Comparison of ENCODE assay signal across 24 cellular contexts in the genomic region with DNA sequence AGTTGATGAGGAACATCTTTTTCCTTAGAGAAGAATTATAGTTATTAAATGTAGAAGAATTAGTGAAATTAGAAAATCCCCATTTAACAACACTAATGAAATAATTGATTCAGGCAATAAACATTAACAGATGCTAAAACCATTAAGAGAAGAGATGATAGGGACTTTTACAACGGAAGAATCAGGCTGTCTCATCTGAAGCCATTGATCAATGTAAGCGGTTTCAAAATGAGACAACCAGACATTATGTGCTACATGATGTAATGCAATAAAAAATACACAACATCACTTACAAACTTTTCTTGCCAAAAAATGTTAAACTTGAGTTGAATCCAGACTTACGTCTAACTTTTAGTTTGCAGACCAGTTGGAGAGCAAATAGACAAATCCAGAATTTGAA.
"Had no signal": no experiment of that assay in that cellular context is flagged by ENCODE, and none has a peak within 500 bp of the region (broad histone marks: within the 10 kb centered on the region; RNA-seq: fewer than 3 reads in every experiment).

No MANE protein-coding gene starts in this region.

- H3K79me2 ChIP-seq: hepatocyte, parathyroid adenoma had no signal

- H3K9me3 Mint-ChIP-seq: neural progenitor cell; stimulated activated memory B cell treated with anti-CD40 and anti-IgM and Interleukin-4, amounts not matched to agents 10 μg/mL and 1 μg/mL and 100 μg/mL, for 72 hours; type B pancreatic cell had no signal

- ATAC-seq: left lobe of liver; lower lobe of right lung; naive thymus-derived CD8-positive, alpha-beta T cell; psoas muscle; right lobe of liver; stimulated activated memory B cell treated with anti-CD40 and anti-IgM and Interleukin-4, amounts not matched to agents 10 μg/mL and 1 μg/mL and 100 μg/mL, for 72 hours; stimulated activated naive CD8-positive, alpha-beta T cell treated with anti-CD3 and anti-CD28 coated beads, Interleukin-15, amount 100 ng/mL, for 72 hours had no signal

- H3K4me3 ChIP-seq: hepatocyte, lower lobe of right lung, neural progenitor cell, psoas muscle, right lobe of liver, spleen, tibial nerve, uterus had no signal

- H3K4me2 ChIP-seq: hepatocyte, neural progenitor cell had no signal

- DNase-seq: islet precursor cell; lower lobe of right lung; mammary epithelial cell; mesenchymal stem cell; naive thymus-derived CD8-positive, alpha-beta T cell; nephron progenitor cell; occipital lobe; psoas muscle; right lobe of liver; small intestine; spleen; stimulated activated CD4-positive, alpha-beta T cell treated with anti-CD3 and anti-CD28 coated beads, Interleukin-4, amount 100 ng/mL, for 24 hours; stimulated activated naive CD4-positive, alpha-beta T cell treated with Interleukin-2 at 50 U/mL for 16 hours; stimulated activated naive CD8-positive, alpha-beta T cell treated with anti-CD3 and anti-CD28 coated beads, Interleukin-15, amount 100 ng/mL, for 72 hours; substantia nigra; uterus had no signal

- H3K9ac ChIP-seq: neural progenitor cell, parathyroid adenoma had no signal

- H3K27ac Mint-ChIP-seq: naive thymus-derived CD8-positive, alpha-beta T cell; nephron progenitor cell; neural progenitor cell; stimulated activated memory B cell treated with anti-CD40 and anti-IgM and Interleukin-4, amounts not matched to agents 10 μg/mL and 1 μg/mL and 100 μg/mL, for 72 hours; stimulated activated naive CD8-positive, alpha-beta T cell treated with anti-CD3 and anti-CD28 coated beads, Interleukin-15, amount 100 ng/mL, for 72 hours; type B pancreatic cell had no signal

- H3K9me3 ChIP-seq: lower lobe of right lung, neutrophil, psoas muscle, right lobe of liver, spleen, tibial nerve, uterus had no signal

- H3K36me3 ChIP-seq: lower lobe of right lung, neural progenitor cell, neutrophil, right lobe of liver, spleen, tibial nerve, uterus had no signal

- H3K36me3 Mint-ChIP-seq: naive thymus-derived CD8-positive, alpha-beta T cell; neural progenitor cell; stimulated activated memory B cell treated with anti-CD40 and anti-IgM and Interleukin-4, amounts not matched to agents 10 μg/mL and 1 μg/mL and 100 μg/mL, for 72 hours; type B pancreatic cell had no signal

- H3K27ac ChIP-seq: hepatocyte, lower lobe of right lung, neural progenitor cell, neutrophil, parathyroid adenoma, right lobe of liver, spleen had no signal

- H2AFZ ChIP-seq: hepatocyte, neural progenitor cell, parathyroid adenoma had no signal

- H3K27me3 ChIP-seq: hepatocyte, neural progenitor cell, neutrophil, right lobe of liver, tibial nerve, uterus had no signal

- H3K4me1 Mint-ChIP-seq: naive thymus-derived CD8-positive, alpha-beta T cell; stimulated activated memory B cell treated with anti-CD40 and anti-IgM and Interleukin-4, amounts not matched to agents 10 μg/mL and 1 μg/mL and 100 μg/mL, for 72 hours; stimulated activated naive CD8-positive, alpha-beta T cell treated with anti-CD3 and anti-CD28 coated beads, Interleukin-15, amount 100 ng/mL, for 72 hours had no signal

- H3K4me1 ChIP-seq: lower lobe of right lung, neural progenitor cell, parathyroid adenoma, right lobe of liver, spleen, tibial nerve, uterus had no signal

- H3K4me3 Mint-ChIP-seq: naive thymus-derived CD8-positive, alpha-beta T cell; nephron progenitor cell; neural progenitor cell; stimulated activated memory B cell treated with anti-CD40 and anti-IgM and Interleukin-4, amounts not matched to agents 10 μg/mL and 1 μg/mL and 100 μg/mL, for 72 hours; stimulated activated naive CD8-positive, alpha-beta T cell treated with anti-CD3 and anti-CD28 coated beads, Interleukin-15, amount 100 ng/mL, for 72 hours; type B pancreatic cell had no signal
